In genomic region chr13:48580185-48580803, GRCh38 we compare ENCODE assay signal across 8 cellular contexts. TPM values are rescaled to one million over a fixed set of nuclear protein-coding genes. Genes with fewer than 3 reads are reported as not detected.
DNase-seq lines count a peak whose midpoint lies in the region; ATAC-seq and TF ChIP-seq lines count a peak whose summit lies in the region.

No MANE protein-coding gene starts in this region.

- TF ChIP-seq POLR2A in breast epithelium (IDR thresholded peaks at IDR 0.05): no peak

- DNase-seq in GM04504 (ENCODE audit: low read depth): peak; percentile 34
- peak; percentile 3 for DNase-seq in NCI-H1417 treated with DMSO at 0.1 percent for 48 hours (lab: John Stamatoyannopoulos, UW)
- DNase-seq in UCSD-AML1 (lab: John Stamatoyannopoulos, UW; ENCODE audit: unreplicated experiment): peak; percentile 35
- peak; percentile 59 to 63 for DNase-seq in breast epithelium (ENCODE audit: low spot score in 2 of 2)
- no peak for DNase-seq in kidney epithelial cell (ENCODE audit: low read depth)
- DNase-seq in stimulated activated CD4-positive, alpha-beta T cell treated with anti-CD3 and anti-CD28 coated beads, Interleukin-4, amount 100 ng/mL, for 4 hours: peak; percentile 58 to 66

- no peaks in the 10 kb centered on the region for H3K36me3 ChIP-seq in breast epithelium
- no peaks in the 10 kb centered on the region for H3K36me3 ChIP-seq in kidney epithelial cell (ENCODE audit: control insufficient read depth, insufficient read depth, low read length)

- H3K4me1 ChIP-seq in breast epithelium: peaks cover 0 to 10% of the 10 kb centered on the region in 2 donors

- no peaks in the 10 kb centered on the region for H3K9me3 ChIP-seq in breast epithelium

- no peak overlapping the region for H3K27ac ChIP-seq in breast epithelium

- peak; percentile 46 to 84 (median 73) for TF ChIP-seq CTCF in breast epithelium (IDR thresholded peaks at IDR 0.05)
- peak; percentile 63 for TF ChIP-seq CTCF in kidney epithelial cell (IDR thresholded peaks at IDR 0.05; ENCODE audit: insufficient read depth, low read length, poor library complexity, severe bottlenecking)

- H3K27me3 ChIP-seq in breast epithelium (no peaks in the 10 kb centered on the region), kidney epithelial cell (ENCODE audit: control insufficient read depth, insufficient read depth, low read length) (no peaks in the 10 kb centered on the region)

- no peak overlapping the region for H3K4me3 ChIP-seq in breast epithelium
- no peak overlapping the region for H3K4me3 ChIP-seq in kidney epithelial cell (ENCODE audit: low read depth, low read length)

- intact Hi-C loops in breast epithelium (cut with DNase I; ENCODE audit: low total_unique reads): no loop called here

- no peak for ATAC-seq in GM21619 (IDR thresholded peaks at IDR 0.05; ENCODE audit: unreplicated experiment)
- ATAC-seq in HG03097 (IDR thresholded peaks at IDR 0.05; ENCODE audit: low FRiP score, unreplicated experiment): no peak

RNA-seq across cellular contexts. Expression of gene RCBTB2, which starts 47.4 kb away (rescaled TPM):
- total RNA-seq in breast epithelium (10 to 100 TPM; 10.8 to 16.1 (median 14.9) TPM), kidney epithelial cell (5.6 and 13.4 TPM in 2 replicates)
